18 cellular contexts compared by ENCODE assay signal in the genomic region with DNA sequence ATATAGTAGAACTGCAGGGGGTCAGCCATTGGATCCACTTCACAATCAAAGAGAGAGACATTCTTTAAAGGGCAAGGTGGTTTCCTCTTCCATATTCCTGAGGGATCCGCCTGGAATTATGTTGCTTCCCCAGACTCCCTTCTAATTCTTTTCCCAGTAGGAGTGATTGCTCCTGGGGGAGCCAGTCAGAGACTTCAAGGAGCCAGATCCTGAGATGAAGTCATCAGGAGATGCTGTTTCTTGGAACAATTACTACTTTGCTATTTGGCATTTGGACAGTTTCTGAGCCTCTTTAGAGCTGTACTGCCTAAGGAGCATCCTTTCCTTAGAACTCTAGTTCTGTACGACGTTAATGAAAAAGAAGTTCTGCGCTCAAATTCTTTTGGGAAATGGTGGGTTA. TPM values are rescaled to one million over a fixed set of nuclear protein-coding genes. Genes with fewer than 3 reads are reported as not detected.
DNase-seq lines count a peak whose midpoint lies in the region; ATAC-seq and TF ChIP-seq lines count a peak whose summit lies in the region.
"Had no signal": no experiment of that assay in that cellular context is flagged by ENCODE, and none has a peak within 500 bp of the region (broad histone marks: within the 10 kb centered on the region; RNA-seq: fewer than 3 reads in every experiment).

No MANE protein-coding gene starts in this region.

- ATAC-seq in heart left ventricle: peak; percentile 51 to 90 (median 72)
- ATAC-seq in right cardiac atrium: no peak
- ATAC-seq in heart right ventricle: peak; percentile 47 to 89 (median 84)
- no peak for ATAC-seq in HG03442 (IDR thresholded peaks at IDR 0.05; ENCODE audit: unreplicated experiment)
- ATAC-seq: HCT116 had no signal

- peak in 3 of 5 donors; percentile 27 to 31 (median 28) for DNase-seq in heart left ventricle
- no peak for DNase-seq in right cardiac atrium
- peak; percentile 43 for DNase-seq in Karpas-422
- peak in 1 of 2 donors; percentile 36 for DNase-seq in heart right ventricle
- DNase-seq in COR-L47 (lab: John Stamatoyannopoulos, UW): no peak
- no peak for DNase-seq in NCI-H345 (lab: John Stamatoyannopoulos, UW)
- DNase-seq: C1 segment of cervical spinal cord; Caco-2; CD4-positive, alpha-beta memory T cell; DMS153; DND-41; H9 had no signal

- H4K20me1 ChIP-seq in Karpas-422 (ENCODE audit: insufficient read depth, low read depth, low read length): no peaks in the 10 kb centered on the region

- no peak overlapping the region for H2AFZ ChIP-seq in Karpas-422 (ENCODE audit: low read length)

- no peak overlapping the region for H3K4me2 ChIP-seq in Karpas-422 (ENCODE audit: low read depth, low read length, poor library complexity, severe bottlenecking)

- H3K4me3 ChIP-seq in heart left ventricle: no peak overlapping the region
- H3K4me3 ChIP-seq in right cardiac atrium (ENCODE audit: low read length): no peak overlapping the region
- H3K4me3 ChIP-seq in Karpas-422 (ENCODE audit: low read length): no peak overlapping the region
- no peak overlapping the region for H3K4me3 ChIP-seq in heart right ventricle

- H3K9me3 ChIP-seq in heart left ventricle: no peaks in the 10 kb centered on the region
- no peaks in the 10 kb centered on the region for H3K9me3 ChIP-seq in right cardiac atrium (ENCODE audit: control insufficient read depth, low read length)
- no peaks in the 10 kb centered on the region for H3K9me3 ChIP-seq in Karpas-422 (ENCODE audit: low read length)
- no peaks in the 10 kb centered on the region for H3K9me3 ChIP-seq in heart right ventricle

- TF ChIP-seq CTCF in heart left ventricle (IDR thresholded peaks at IDR 0.05) (peak in 2 of 12 donors; percentile 16 to 22), heart right ventricle (IDR thresholded peaks at IDR 0.05) (peak in 2 of 9 donors; percentile 15 to 33)

- no peaks in the 10 kb centered on the region for H3K4me1 ChIP-seq in heart left ventricle
- no peaks in the 10 kb centered on the region for H3K4me1 ChIP-seq in right cardiac atrium (ENCODE audit: control insufficient read depth, insufficient read depth, low read length)
- no peaks in the 10 kb centered on the region for H3K4me1 ChIP-seq in Karpas-422 (ENCODE audit: low read length)
- H3K4me1 ChIP-seq in heart right ventricle: peaks cover 0 to 14% (median 0%) of the 10 kb centered on the region in 9 donors

- H3K27me3 ChIP-seq in heart left ventricle: no peaks in the 10 kb centered on the region
- H3K27me3 ChIP-seq in right cardiac atrium (ENCODE audit: control insufficient read depth, insufficient read depth): no peaks in the 10 kb centered on the region
- no peaks in the 10 kb centered on the region for H3K27me3 ChIP-seq in Karpas-422 (ENCODE audit: low read length)
- H3K27me3 ChIP-seq in heart right ventricle: no peaks in the 10 kb centered on the region

- H3K79me2 ChIP-seq in Karpas-422 (ENCODE audit: low read length): no peaks in the 10 kb centered on the region

- no peaks in the 10 kb centered on the region for H3K9me2 ChIP-seq in Karpas-422 (replicated peaks; ENCODE audit: insufficient read depth, low read length)

- WGBS in heart left ventricle, 4 donors: 57 to 70% (median 61%) methylated on average over 4 of the region's 4 CpGs
- 69% methylated on average over 4 of the region's 4 CpGs for WGBS in right cardiac atrium
- 61 to 63% methylated on average over 4 of the region's 4 CpGs for WGBS in heart right ventricle, 2 donors

- H3K36me3 ChIP-seq in heart left ventricle (no peaks in the 10 kb centered on the region), Karpas-422 (ENCODE audit: insufficient read depth, low read length) (no peaks in the 10 kb centered on the region), heart right ventricle (no peaks in the 10 kb centered on the region)

- H3K27ac ChIP-seq in heart left ventricle (peak overlapping the region in 6 of 12 donors; percentile 3 to 50 (median 11)), right cardiac atrium (ENCODE audit: low read length) (no peak overlapping the region), Karpas-422 (ENCODE audit: low read length) (no peak overlapping the region), heart right ventricle (peak overlapping the region in 3 of 10 donors; percentile 17 to 56 (median 52))

- no peak for TF ChIP-seq POLR2A in heart left ventricle (IDR thresholded peaks at IDR 0.05)

- H3K9ac ChIP-seq in Karpas-422 (ENCODE audit: low read length): no peak overlapping the region

- intact Hi-C loops in heart left ventricle (cut with DNase I) (loop anchor here in 1 of 10 donors (2.0 kb wide), 1 partner anchor 162 kb away; no protein-coding TSS in a partner anchor), right cardiac atrium (cut with DNase I) (no loop called here), heart right ventricle (cut with DNase I) (loop anchor here in 3 of 10 donors (5.0 to 10.0 kb wide), 4 partner anchors 72 to 162 kb away; a partner anchor contains a TSS)

RNA-seq across cellular contexts. Expression of a gene that starts 1.9 kb away (rescaled TPM):
- total RNA-seq in heart left ventricle: not detected
- not detected for polyA plus RNA-seq in heart left ventricle
- total RNA-seq in right cardiac atrium: not detected
- polyA plus RNA-seq in right cardiac atrium: not detected
- not detected in 2 replicates for total RNA-seq in Karpas-422 (2014; rRNA removed; shearing (Covaris generic); ENCODE audit: low replicate concordance)
- not detected for total RNA-seq in heart right ventricle
- not detected for polyA plus RNA-seq in heart right ventricle
- total RNA-seq: A172; A673; Caco-2; CD4-positive, alpha-beta memory T cell; H4; H9 had no signal
- polyA plus RNA-seq: BJ; CD4-positive, alpha-beta memory T cell had no signal

RNA-seq across cellular contexts. Expression of a gene that starts 17.0 kb away (rescaled TPM):
- total RNA-seq in heart left ventricle (not detected), right cardiac atrium (not detected), heart right ventricle (not detected)
- polyA plus RNA-seq in heart left ventricle (not detected), right cardiac atrium (not detected), heart right ventricle (not detected)
- total RNA-seq in Karpas-422 (2014; rRNA removed; shearing (Covaris generic); ENCODE audit: low replicate concordance): not detected in 2 replicates
- total RNA-seq: A172; A673; Caco-2; CD4-positive, alpha-beta memory T cell; H4; H9 had no signal
- polyA plus RNA-seq: BJ; CD4-positive, alpha-beta memory T cell had no signal

RNA-seq across cellular contexts. Expression of a gene that starts 25.6 kb away (rescaled TPM):
- total RNA-seq in heart left ventricle: not detected
- polyA plus RNA-seq in heart left ventricle: not detected
- total RNA-seq in right cardiac atrium: not detected
- not detected for polyA plus RNA-seq in right cardiac atrium
- total RNA-seq in Karpas-422 (2014; rRNA removed; shearing (Covaris generic); ENCODE audit: low replicate concordance): not detected in 2 replicates
- not detected for total RNA-seq in heart right ventricle
- not detected for polyA plus RNA-seq in heart right ventricle
- total RNA-seq: A172; A673; Caco-2; CD4-positive, alpha-beta memory T cell; H4; H9 had no signal
- polyA plus RNA-seq: BJ; CD4-positive, alpha-beta memory T cell had no signal

RNA-seq across cellular contexts. Expression of a gene that starts 41.8 kb away (rescaled TPM):
- total RNA-seq in heart left ventricle (not detected), right cardiac atrium (not detected), heart right ventricle (not detected)
- polyA plus RNA-seq in heart left ventricle (not detected), right cardiac atrium (not detected), heart right ventricle (under 1 TPM in 1 of 2 donors, not detected in 1; 0.03 TPM)
- total RNA-seq in Karpas-422 (2014; rRNA removed; shearing (Covaris generic); ENCODE audit: low replicate concordance): not detected in 2 replicates
- total RNA-seq: A172; A673; Caco-2; CD4-positive, alpha-beta memory T cell; H4; H9 had no signal
- polyA plus RNA-seq: BJ; CD4-positive, alpha-beta memory T cell had no signal

Comparison
In these comparisons a context has a peak if more than half of its experiments do, and no peak if none do; other contexts are left out.
1. ATAC-seq: peak in heart left ventricle (4 of 4) and heart right ventricle (8 of 8); none in right cardiac atrium (0 of 2) and HG03442 (single experiment).
2. DNase-seq: peak in heart left ventricle (3 of 5) and Karpas-422 (single experiment); none in right cardiac atrium (0 of 3), COR-L47 (single experiment) and NCI-H345 (single experiment).